Comparison of ENCODE assay signal across 1 cellular context in the genomic region with DNA sequence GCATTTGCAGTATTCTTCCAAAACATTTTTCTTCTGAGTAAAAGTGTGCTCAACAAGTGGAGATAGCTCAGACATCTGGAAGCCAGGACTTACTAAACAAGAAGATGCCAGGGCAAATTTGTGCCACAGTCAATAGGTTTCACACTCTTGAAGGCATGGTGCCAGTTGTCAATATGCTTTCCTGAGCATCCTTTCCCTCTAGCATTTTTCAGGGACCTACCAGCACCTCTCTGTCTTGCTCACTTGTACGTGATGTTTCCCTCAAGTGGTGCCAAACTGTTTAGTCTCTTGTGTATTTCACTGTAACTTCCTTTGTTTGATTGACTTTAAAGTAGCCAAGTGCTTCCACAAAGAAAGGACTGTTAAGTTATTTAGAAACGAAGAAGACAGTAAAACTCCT.
TF ChIP-seq lines count a peak whose summit lies in the region.

No MANE protein-coding gene starts in this region.

TF ChIP-seq in WTC11, 78 proteins besides CTCF, POLR2A, EP300 and RAD21 (continued from another document):
- TF ChIP-seq, protein P1, sequence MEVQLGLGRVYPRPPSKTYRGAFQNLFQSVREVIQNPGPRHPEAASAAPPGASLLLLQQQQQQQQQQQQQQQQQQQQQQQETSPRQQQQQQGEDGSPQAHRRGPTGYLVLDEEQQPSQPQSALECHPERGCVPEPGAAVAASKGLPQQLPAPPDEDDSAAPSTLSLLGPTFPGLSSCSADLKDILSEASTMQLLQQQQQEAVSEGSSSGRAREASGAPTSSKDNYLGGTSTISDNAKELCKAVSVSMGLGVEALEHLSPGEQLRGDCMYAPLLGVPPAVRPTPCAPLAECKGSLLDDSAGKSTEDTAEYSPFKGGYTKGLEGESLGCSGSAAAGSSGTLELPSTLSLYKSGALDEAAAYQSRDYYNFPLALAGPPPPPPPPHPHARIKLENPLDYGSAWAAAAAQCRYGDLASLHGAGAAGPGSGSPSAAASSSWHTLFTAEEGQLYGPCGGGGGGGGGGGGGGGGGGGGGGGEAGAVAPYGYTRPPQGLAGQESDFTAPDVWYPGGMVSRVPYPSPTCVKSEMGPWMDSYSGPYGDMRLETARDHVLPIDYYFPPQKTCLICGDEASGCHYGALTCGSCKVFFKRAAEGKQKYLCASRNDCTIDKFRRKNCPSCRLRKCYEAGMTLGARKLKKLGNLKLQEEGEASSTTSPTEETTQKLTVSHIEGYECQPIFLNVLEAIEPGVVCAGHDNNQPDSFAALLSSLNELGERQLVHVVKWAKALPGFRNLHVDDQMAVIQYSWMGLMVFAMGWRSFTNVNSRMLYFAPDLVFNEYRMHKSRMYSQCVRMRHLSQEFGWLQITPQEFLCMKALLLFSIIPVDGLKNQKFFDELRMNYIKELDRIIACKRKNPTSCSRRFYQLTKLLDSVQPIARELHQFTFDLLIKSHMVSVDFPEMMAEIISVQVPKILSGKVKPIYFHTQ (CRISPR knock-in tag; IDR thresholded peaks at IDR 0.05): no peak
- TF ChIP-seq, protein P2, sequence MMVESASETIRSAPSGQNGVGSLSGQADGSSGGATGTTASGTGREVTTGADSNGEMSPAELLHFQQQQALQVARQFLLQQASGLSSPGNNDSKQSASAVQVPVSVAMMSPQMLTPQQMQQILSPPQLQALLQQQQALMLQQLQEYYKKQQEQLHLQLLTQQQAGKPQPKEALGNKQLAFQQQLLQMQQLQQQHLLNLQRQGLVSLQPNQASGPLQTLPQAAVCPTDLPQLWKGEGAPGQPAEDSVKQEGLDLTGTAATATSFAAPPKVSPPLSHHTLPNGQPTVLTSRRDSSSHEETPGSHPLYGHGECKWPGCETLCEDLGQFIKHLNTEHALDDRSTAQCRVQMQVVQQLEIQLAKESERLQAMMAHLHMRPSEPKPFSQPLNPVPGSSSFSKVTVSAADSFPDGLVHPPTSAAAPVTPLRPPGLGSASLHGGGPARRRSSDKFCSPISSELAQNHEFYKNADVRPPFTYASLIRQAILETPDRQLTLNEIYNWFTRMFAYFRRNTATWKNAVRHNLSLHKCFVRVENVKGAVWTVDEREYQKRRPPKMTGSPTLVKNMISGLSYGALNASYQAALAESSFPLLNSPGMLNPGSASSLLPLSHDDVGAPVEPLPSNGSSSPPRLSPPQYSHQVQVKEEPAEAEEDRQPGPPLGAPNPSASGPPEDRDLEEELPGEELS (CRISPR knock-in tag; IDR thresholded peaks at IDR 0.05): no peak
- no peak for TF ChIP-seq ZNF121 (CRISPR knock-in tag; IDR thresholded peaks at IDR 0.05)
- TF ChIP-seq MYBL2 (CRISPR knock-in tag; IDR thresholded peaks at IDR 0.05): no peak
- no peak for TF ChIP-seq ESRRA (CRISPR knock-in tag; IDR thresholded peaks at IDR 0.05; ENCODE audit: borderline replicate concordance)
- TF ChIP-seq CREB1 (CRISPR knock-in tag; IDR thresholded peaks at IDR 0.05): no peak
- no peak for TF ChIP-seq SP1 (CRISPR knock-in tag; conservative IDR thresholded peaks at IDR 0.05)
- TF ChIP-seq, protein P3, sequence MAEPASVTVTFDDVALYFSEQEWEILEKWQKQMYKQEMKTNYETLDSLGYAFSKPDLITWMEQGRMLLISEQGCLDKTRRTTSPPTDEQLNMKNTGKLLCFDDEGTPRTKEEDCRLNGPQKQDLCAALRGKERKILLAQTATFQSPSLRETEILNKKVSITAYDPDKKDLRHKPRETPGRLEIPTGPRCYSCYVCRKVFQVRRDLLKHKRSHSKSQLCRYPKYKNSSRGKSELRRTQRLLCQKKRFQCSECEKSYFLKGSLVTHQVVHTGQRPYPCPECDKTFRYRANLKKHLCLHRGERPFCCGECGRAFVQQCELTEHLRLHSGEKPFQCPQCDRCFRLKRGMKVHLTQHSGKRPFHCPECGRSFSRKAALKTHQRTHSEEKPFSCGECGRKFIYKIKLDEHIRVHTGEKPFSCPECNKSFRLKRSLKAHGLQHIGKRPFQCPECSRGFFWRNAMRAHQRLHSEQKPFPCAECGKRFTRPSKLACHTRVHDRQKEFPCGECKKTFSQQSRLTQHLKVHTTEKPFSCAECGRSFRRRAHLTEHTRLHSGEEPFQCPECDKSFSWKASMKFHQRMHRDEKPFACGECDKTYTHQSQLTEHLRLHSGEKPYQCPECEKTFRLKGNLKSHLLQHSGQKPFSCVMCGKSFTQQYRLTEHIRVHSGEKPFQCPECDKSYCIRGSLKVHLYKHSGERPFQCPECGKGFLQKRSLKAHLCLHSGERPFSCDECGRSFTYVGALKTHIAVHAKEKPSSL (CRISPR knock-in tag; conservative IDR thresholded peaks at IDR 0.05): no peak
- TF ChIP-seq, protein P4, sequence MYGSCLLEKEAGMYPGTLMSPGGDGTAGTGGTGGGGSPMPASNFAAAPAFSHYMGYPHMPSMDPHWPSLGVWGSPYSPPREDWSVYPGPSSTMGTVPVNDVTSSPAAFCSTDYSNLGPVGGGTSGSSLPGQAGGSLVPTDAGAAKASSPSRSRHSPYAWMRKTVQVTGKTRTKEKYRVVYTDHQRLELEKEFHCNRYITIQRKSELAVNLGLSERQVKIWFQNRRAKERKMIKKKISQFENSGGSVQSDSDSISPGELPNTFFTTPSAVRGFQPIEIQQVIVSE (CRISPR knock-in tag; IDR thresholded peaks at IDR 0.05; ENCODE audit: borderline replicate concordance): no peak
- no peak for TF ChIP-seq CBFB (CRISPR knock-in tag; IDR thresholded peaks at IDR 0.05; ENCODE audit: low read depth)
